Comparison of ENCODE assay signal across 10 cellular contexts in genomic region chr10:21493841-21494220, GRCh38. TPM values are rescaled to one million over a fixed set of nuclear protein-coding genes. Genes with fewer than 3 reads are reported as not detected.
DNase-seq lines count a peak whose midpoint lies in the region; ATAC-seq and TF ChIP-seq lines count a peak whose summit lies in the region.
"Had no signal": no experiment of that assay in that cellular context is flagged by ENCODE, and none has a peak within 500 bp of the region (broad histone marks: within the 10 kb centered on the region; RNA-seq: fewer than 3 reads in every experiment).

No MANE protein-coding gene starts in this region.

- H3K27ac Mint-ChIP-seq in central memory CD8-positive, alpha-beta T cell (ENCODE audit: low read depth) = no peak overlapping the region
- H3K27ac Mint-ChIP-seq in naive B cell = peak overlapping the region in 1 of 6 donors; percentile 60

- no TSS peak for BruUV-seq in A673 (replicated peaks; lab: Mats Ljungman, UMichigan)

- H3K4me3 Mint-ChIP-seq in central memory CD8-positive, alpha-beta T cell = peak overlapping the region; percentile 83
- peak overlapping the region; percentile 84 to 93 (median 90) for H3K4me3 Mint-ChIP-seq in naive B cell

- H3K4me3 ChIP-seq in A673 (ENCODE audit: low read depth, low read length, poor library complexity, severe bottlenecking) (no peak overlapping the region), H7 (ENCODE audit: insufficient read depth, low read depth, low read length) (peak overlapping the region; percentile 82)

- intact Hi-C loops in A673 (cut with micrococcal nuclease; ENCODE audit: unreplicated experiment) (loop anchor here (10.0 kb wide), 2 partner anchors 419 to 831 kb away; partner anchors contain the start of gene BMI1), head of caudate nucleus (cut with DNase I) (loop anchor here (2.0 kb wide), 1 partner anchor 41 kb away; the partner anchor contains the start of gene MLLT10)

- POLR2A ChIA-PET in A673 (lab: Charles Lee; ENCODE audit: low non-redundant PET) = no interaction called here

- no peak for TF ChIP-seq CTCF in A673 (conservative IDR thresholded peaks at IDR 0.05; ENCODE audit: low read depth, low read length)

- peaks cover 55% of the 10 kb centered on the region for H3K27me3 Mint-ChIP-seq in central memory CD8-positive, alpha-beta T cell
- H3K27me3 Mint-ChIP-seq in naive B cell = peaks cover 36 to 40% (median 40%) of the 10 kb centered on the region in 3 donors

- no peaks in the 10 kb centered on the region for H3K27me3 ChIP-seq in A673 (replicated peaks; ENCODE audit: insufficient read depth, low read depth, low read length, poor library complexity)
- peaks cover 19% of the 10 kb centered on the region; the same call in 1 of the 2 replicates for H3K27me3 ChIP-seq in H7 (ENCODE audit: control insufficient read depth, insufficient read depth, low read length)

- peaks cover 1% of the 10 kb centered on the region for H3K36me3 Mint-ChIP-seq in central memory CD8-positive, alpha-beta T cell (ENCODE audit: insufficient read depth)
- H3K36me3 Mint-ChIP-seq in naive B cell = no peaks in the 10 kb centered on the region

- DNase-seq in A673 (ENCODE audit: low spot score) (no peak), H7 (no peak), naive B cell (peak; percentile 23), head of caudate nucleus (no peak), NOMO-1 treated with DMSO at 0.1 percent for 48 hours (lab: John Stamatoyannopoulos, UW; ENCODE audit: unreplicated experiment) (no peak), AG08395 (ENCODE audit: low spot score) (no peak)
- DNase-seq in central memory CD8-positive, alpha-beta T cell (ENCODE audit: low spot score in 2 of 2) = no peak
- DNase-seq: DMS79; stimulated activated CD8-positive, alpha-beta memory T cell treated with anti-CD3 and anti-CD28 coated beads, Interleukin-4, amount 100 ng/mL, for 48 hours had no signal

- H3K9me3 Mint-ChIP-seq in central memory CD8-positive, alpha-beta T cell = no peaks in the 10 kb centered on the region
- no peaks in the 10 kb centered on the region for H3K9me3 Mint-ChIP-seq in naive B cell

- H3K27ac ChIP-seq in A673 (ENCODE audit: low read depth, low read length, poor library complexity, severe bottlenecking) = peak overlapping the region; percentile 92

- no peaks in the 10 kb centered on the region for H3K9me3 ChIP-seq in A673 (ENCODE audit: low read depth, low read length, poor library complexity, severe bottlenecking)

- peaks cover 17% of the 10 kb centered on the region for H3K4me1 ChIP-seq in A673 (ENCODE audit: insufficient read depth, low read length, poor library complexity, severe bottlenecking)

- peaks cover 17% of the 10 kb centered on the region for H3K4me1 Mint-ChIP-seq in central memory CD8-positive, alpha-beta T cell
- H3K4me1 Mint-ChIP-seq in naive B cell = peaks cover 8 to 15% (median 14%) of the 10 kb centered on the region in 3 donors

- H3K36me3 ChIP-seq in A673 (ENCODE audit: insufficient read depth, low read length, poor library complexity, severe bottlenecking) = no peaks in the 10 kb centered on the region
- H3K36me3 ChIP-seq in H7 (replicated peaks; ENCODE audit: control insufficient read depth, insufficient read depth, low read length) = no peaks in the 10 kb centered on the region

- CTCF ChIA-PET in A673 (lab: Charles Lee) = interaction anchor here (0.6 kb wide), 1 partner anchor 71 kb away, joined by 3 read pairs; no protein-coding TSS in a partner anchor

- no peak for ATAC-seq in central memory CD8-positive, alpha-beta T cell (replicated peaks; ENCODE audit: extremely low read depth, poor library complexity, severe bottlenecking)
- no peak for ATAC-seq in naive B cell (ENCODE audit: low read depth in 2 of 2)
- ATAC-seq in HG03175 (IDR thresholded peaks at IDR 0.05; ENCODE audit: unreplicated experiment) = no peak

RNA-seq across cellular contexts. Expression of gene SKIDA1, which starts 31.7 kb away (rescaled TPM):
- 4.4 and 4.9 TPM in 2 replicates for total RNA-seq in A673 (2021)
- 10.4 and 15.1 TPM in 2 replicates for total RNA-seq in H7 (2014; rRNA removed; shearing (Covaris generic))
- not detected for polyA plus RNA-seq in naive B cell (ENCODE audit: low read depth in 6 of 6)

RNA-seq across cellular contexts. Expression of gene MLLT10, which starts 40.2 kb away (rescaled TPM):
- 58.4 and 60.0 TPM in 2 replicates for total RNA-seq in A673 (2021)
- 47.2 and 59.0 TPM in 2 replicates for total RNA-seq in H7 (2014; rRNA removed; shearing (Covaris generic))
- 1 to 10 TPM; 3.8 to 7.3 (median 6.6) TPM for polyA plus RNA-seq in naive B cell (ENCODE audit: low read depth in 6 of 6)
